Comparison of ENCODE assay signal across 14 cellular contexts in the genomic region with DNA sequence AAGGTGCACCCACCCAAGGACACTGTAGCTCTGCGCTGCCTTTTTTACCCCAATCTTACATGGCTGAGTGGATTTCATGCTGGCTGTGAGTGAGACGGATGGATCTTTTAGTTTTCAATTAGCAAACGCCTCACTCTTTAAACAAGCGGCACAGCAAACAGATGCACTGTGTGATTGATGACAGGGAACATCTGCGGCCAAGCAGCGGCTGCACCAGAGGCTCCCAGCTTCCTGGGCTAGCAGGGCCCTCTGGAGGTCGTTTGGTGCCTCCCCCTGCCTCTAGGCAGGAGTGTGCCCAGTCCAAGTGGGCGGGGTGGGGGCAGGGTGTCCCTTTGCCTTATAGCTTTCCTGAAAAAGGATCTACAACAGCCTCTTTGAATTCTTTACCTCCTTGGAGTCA. TPM values are rescaled to one million over a fixed set of nuclear protein-coding genes. Genes with fewer than 3 reads are reported as not detected.
DNase-seq lines count a peak whose midpoint lies in the region; ATAC-seq and TF ChIP-seq lines count a peak whose summit lies in the region.
"Had no signal": no experiment of that assay in that cellular context is flagged by ENCODE, and none has a peak within 500 bp of the region (broad histone marks: within the 10 kb centered on the region; RNA-seq: fewer than 3 reads in every experiment).

No MANE protein-coding gene starts in this region.

- H3K4me1 ChIP-seq in neural progenitor cell, result peaks cover 4% of the 10 kb centered on the region
- H3K4me1 ChIP-seq in CD4-positive, alpha-beta memory T cell (ENCODE audit: insufficient read depth, low read length), result no peaks in the 10 kb centered on the region
- H3K4me1 ChIP-seq: colonic mucosa had no signal

- in situ Hi-C loops in SK-MEL-5 (cut with HindIII; ENCODE audit: low pct_unique_long_range_greater_than_20kb, low sequenced_read_pairs), result no loop called here

- peak; percentile 43 for TF ChIP-seq CTCF in neural progenitor cell (IDR thresholded peaks at IDR 0.05)

- no peak overlapping the region for H3K4me3 Mint-ChIP-seq in neural progenitor cell
- no peak overlapping the region for H3K4me3 Mint-ChIP-seq in CD4-positive, alpha-beta memory T cell
- H3K4me3 Mint-ChIP-seq in activated T-helper 2 cell treated with anti-CD3 and anti-CD28 coated beads, Interferon-gamma antibody, Interleukin-2, Interleukin-4, amounts not matched to agents 10 μg/mL and 5 μg/mL and 100 μg/mL, durations not matched to agents 14 hours and 24 hours and 36 hours (ENCODE audit: low read depth), result no peak overlapping the region
- H3K4me3 Mint-ChIP-seq: natural killer cell treated with Interleukin-12 subunit alpha and Interleukin-12 subunit beta and Interleukin-15 and Interleukin-18, amount 100 ng/mL, for 72 hours had no signal

- no peak overlapping the region for H3K27ac ChIP-seq in neural progenitor cell
- no peak overlapping the region for H3K27ac ChIP-seq in CD4-positive, alpha-beta memory T cell (ENCODE audit: low read depth, low read length)
- H3K27ac ChIP-seq: colonic mucosa, KMS-11 had no signal

- H3K27ac Mint-ChIP-seq in neural progenitor cell, result no peak overlapping the region
- no peak overlapping the region for H3K27ac Mint-ChIP-seq in CD4-positive, alpha-beta memory T cell
- no peak overlapping the region for H3K27ac Mint-ChIP-seq in activated T-helper 2 cell treated with anti-CD3 and anti-CD28 coated beads, Interferon-gamma antibody, Interleukin-2, Interleukin-4, amounts not matched to agents 10 μg/mL and 5 μg/mL and 100 μg/mL, durations not matched to agents 14 hours and 24 hours and 36 hours
- H3K27ac Mint-ChIP-seq: natural killer cell treated with Interleukin-12 subunit alpha and Interleukin-12 subunit beta and Interleukin-15 and Interleukin-18, amount 100 ng/mL, for 72 hours had no signal

- H3K9me3 ChIP-seq in neural progenitor cell (ENCODE audit: low read depth), result no peaks in the 10 kb centered on the region
- no peaks in the 10 kb centered on the region for H3K9me3 ChIP-seq in CD4-positive, alpha-beta memory T cell (ENCODE audit: control insufficient read depth in 1 of 2, low read length in 2 of 2)
- H3K9me3 ChIP-seq: colonic mucosa had no signal

- H3K27me3 ChIP-seq in neural progenitor cell, result peaks cover 56% of the 10 kb centered on the region
- H3K27me3 ChIP-seq in CD4-positive, alpha-beta memory T cell (ENCODE audit: insufficient read depth, low read length), result peaks cover 15% of the 10 kb centered on the region

- peak; percentile 11 for DNase-seq in NCI-H2196 (lab: John Stamatoyannopoulos, UW; ENCODE audit: unreplicated experiment)
- DNase-seq in NCI-H2196 treated with DMSO at 0.1 percent for 48 hours (lab: John Stamatoyannopoulos, UW; ENCODE audit: unreplicated experiment), result no peak
- DNase-seq in NCI-H2171 (lab: John Stamatoyannopoulos, UW), result peak; percentile 72
- DNase-seq in SK-MEL-5 (ENCODE audit: low read depth, low spot score), result peak; percentile 8
- peak; percentile 50 for DNase-seq in neural progenitor cell (ENCODE audit: low spot score)
- no peak for DNase-seq in CD4-positive, alpha-beta memory T cell
- no peak for DNase-seq in activated T-helper 2 cell treated with anti-CD3 and anti-CD28 coated beads, Interferon-gamma antibody, Interleukin-2, Interleukin-4, amounts not matched to agents 10 μg/mL and 5 μg/mL and 100 μg/mL, durations not matched to agents 14 hours and 24 hours and 36 hours (ENCODE audit: low spot score)
- DNase-seq: colonic mucosa, HCEC 1CT had no signal

- POLR2A ChIA-PET in CD4-positive, alpha-beta memory T cell (lab: Charles Lee; ENCODE audit: partially characterized antibody), result no interaction called here

- no peaks in the 10 kb centered on the region for H3K79me2 ChIP-seq in neural progenitor cell (ENCODE audit: low read depth)

- peaks cover 5% of the 10 kb centered on the region for H3F3A ChIP-seq in neural progenitor cell (ENCODE audit: low read depth)

- no peak overlapping the region for H3K4me2 ChIP-seq in neural progenitor cell
- H3K4me2 ChIP-seq: KMS-11 had no signal

- H3K9ac ChIP-seq in neural progenitor cell, result no peak overlapping the region
- H3K9ac ChIP-seq: KMS-11 had no signal

- ATAC-seq in GM18520 (IDR thresholded peaks at IDR 0.05; ENCODE audit: unreplicated experiment), result no peak
- ATAC-seq: natural killer cell treated with Interleukin-12 subunit alpha and Interleukin-12 subunit beta and Interleukin-15 and Interleukin-18, amount 100 ng/mL, for 72 hours had no signal

- peaks cover 3% of the 10 kb centered on the region for H3K9me3 Mint-ChIP-seq in neural progenitor cell
- H3K9me3 Mint-ChIP-seq in CD4-positive, alpha-beta memory T cell, result peaks cover 0 to 6% (median 3%) of the 10 kb centered on the region in 8 donors
- no peaks in the 10 kb centered on the region for H3K9me3 Mint-ChIP-seq in activated T-helper 2 cell treated with anti-CD3 and anti-CD28 coated beads, Interferon-gamma antibody, Interleukin-2, Interleukin-4, amounts not matched to agents 10 μg/mL and 5 μg/mL and 100 μg/mL, durations not matched to agents 14 hours and 24 hours and 36 hours
- H3K9me3 Mint-ChIP-seq: natural killer cell treated with Interleukin-12 subunit alpha and Interleukin-12 subunit beta and Interleukin-15 and Interleukin-18, amount 100 ng/mL, for 72 hours had no signal

- no peak overlapping the region for H3K4me3 ChIP-seq in neural progenitor cell
- no peak overlapping the region for H3K4me3 ChIP-seq in CD4-positive, alpha-beta memory T cell (ENCODE audit: low read length in 2 of 2)
- H3K4me3 ChIP-seq: colonic mucosa had no signal

- H3K36me3 Mint-ChIP-seq in neural progenitor cell, result no peaks in the 10 kb centered on the region
- no peaks in the 10 kb centered on the region for H3K36me3 Mint-ChIP-seq in CD4-positive, alpha-beta memory T cell
- no peaks in the 10 kb centered on the region for H3K36me3 Mint-ChIP-seq in activated T-helper 2 cell treated with anti-CD3 and anti-CD28 coated beads, Interferon-gamma antibody, Interleukin-2, Interleukin-4, amounts not matched to agents 10 μg/mL and 5 μg/mL and 100 μg/mL, durations not matched to agents 14 hours and 24 hours and 36 hours (ENCODE audit: low read depth)

- H3K27me3 Mint-ChIP-seq in neural progenitor cell (ENCODE audit: insufficient read depth, low read depth), result peaks cover 62% of the 10 kb centered on the region
- H3K27me3 Mint-ChIP-seq in CD4-positive, alpha-beta memory T cell, result peaks cover 51 to 64% of the 10 kb centered on the region in 2 donors
- peaks cover 65% of the 10 kb centered on the region for H3K27me3 Mint-ChIP-seq in activated T-helper 2 cell treated with anti-CD3 and anti-CD28 coated beads, Interferon-gamma antibody, Interleukin-2, Interleukin-4, amounts not matched to agents 10 μg/mL and 5 μg/mL and 100 μg/mL, durations not matched to agents 14 hours and 24 hours and 36 hours (ENCODE audit: low read depth)

- H3K36me3 ChIP-seq in neural progenitor cell, result no peaks in the 10 kb centered on the region
- no peaks in the 10 kb centered on the region for H3K36me3 ChIP-seq in CD4-positive, alpha-beta memory T cell (ENCODE audit: insufficient read depth, low read length)
- H3K36me3 ChIP-seq: colonic mucosa had no signal

- intact Hi-C loops in CD4-positive, alpha-beta memory T cell (cut with micrococcal nuclease), result no loop called here
- intact Hi-C loops in activated T-helper 2 cell treated with anti-CD3 and anti-CD28 coated beads, Interferon-gamma antibody, Interleukin-2, Interleukin-4, amounts not matched to agents 10 μg/mL and 5 μg/mL and 100 μg/mL, durations not matched to agents 14 hours and 24 hours and 36 hours (cut with micrococcal nuclease), result no loop called here

- H3K4me1 Mint-ChIP-seq in neural progenitor cell, result peaks cover 9% of the 10 kb centered on the region
- peaks cover 0 to 13% (median 4%) of the 10 kb centered on the region in 4 donors for H3K4me1 Mint-ChIP-seq in CD4-positive, alpha-beta memory T cell
- no peaks in the 10 kb centered on the region for H3K4me1 Mint-ChIP-seq in activated T-helper 2 cell treated with anti-CD3 and anti-CD28 coated beads, Interferon-gamma antibody, Interleukin-2, Interleukin-4, amounts not matched to agents 10 μg/mL and 5 μg/mL and 100 μg/mL, durations not matched to agents 14 hours and 24 hours and 36 hours (ENCODE audit: low read depth)

- CTCF ChIA-PET in CD4-positive, alpha-beta memory T cell (lab: Charles Lee; ENCODE audit: partially characterized antibody), result no interaction called here

- no peak overlapping the region for H2AFZ ChIP-seq in neural progenitor cell (replicated peaks)

- H4K20me1 ChIP-seq in neural progenitor cell (ENCODE audit: low read depth), result peaks cover 23% of the 10 kb centered on the region

RNA-seq across cellular contexts. Expression of a gene that starts 2.1 kb away (rescaled TPM):
- not detected in 2 replicates for total RNA-seq in SK-MEL-5 (2014; rRNA removed; shearing (Covaris generic))
- 0.13 TPM in 1 of 2 replicates, not detected in the other for polyA plus RNA-seq in SK-MEL-5 (2015; cell fraction: cytosol; rRNA removed)
- polyA plus RNA-seq in SK-MEL-5 (2015; cell fraction: nucleus; rRNA removed), result not detected in 2 replicates
- 0.06 and 0.21 TPM in 2 replicates for total RNA-seq in neural progenitor cell (ENCODE audit: low replicate concordance)
- total RNA-seq in CD4-positive, alpha-beta memory T cell, result not detected
- not detected for polyA plus RNA-seq in CD4-positive, alpha-beta memory T cell
- total RNA-seq in activated T-helper 2 cell treated with anti-CD3 and anti-CD28 coated beads, Interferon-gamma antibody, Interleukin-2, Interleukin-4, amounts not matched to agents 10 μg/mL and 5 μg/mL and 100 μg/mL, durations not matched to agents 14 hours and 24 hours and 36 hours, result 0.18 TPM in 1 of 2 replicates, not detected in the other
- total RNA-seq: natural killer cell treated with Interleukin-12 subunit alpha and Interleukin-12 subunit beta and Interleukin-15 and Interleukin-18, amount 100 ng/mL, for 72 hours; skeletal muscle tissue; T-helper 2 cell treated with Interferon-gamma antibody and Interleukin-4, amounts not matched to agents 100 ng/mL and 5 ng/mL, for 36 hours had no signal

Comparison
In these comparisons a context has a peak if more than half of its experiments do, and no peak if none do; other contexts are left out.
1. DNase-seq: peak in NCI-H2196 (single experiment), NCI-H2171 (single experiment), SK-MEL-5 (single experiment) and neural progenitor cell (single experiment); none in NCI-H2196 treated with DMSO at 0.1 percent for 48 hours (single experiment), CD4-positive, alpha-beta memory T cell (0 of 5) and activated T-helper 2 cell treated with anti-CD3 and anti-CD28 coated beads, Interferon-gamma antibody, Interleukin-2, Interleukin-4, amounts not matched to agents 10 μg/mL and 5 μg/mL and 100 μg/mL, durations not matched to agents 14 hours and 24 hours and 36 hours (single experiment).